In the genomic region with DNA sequence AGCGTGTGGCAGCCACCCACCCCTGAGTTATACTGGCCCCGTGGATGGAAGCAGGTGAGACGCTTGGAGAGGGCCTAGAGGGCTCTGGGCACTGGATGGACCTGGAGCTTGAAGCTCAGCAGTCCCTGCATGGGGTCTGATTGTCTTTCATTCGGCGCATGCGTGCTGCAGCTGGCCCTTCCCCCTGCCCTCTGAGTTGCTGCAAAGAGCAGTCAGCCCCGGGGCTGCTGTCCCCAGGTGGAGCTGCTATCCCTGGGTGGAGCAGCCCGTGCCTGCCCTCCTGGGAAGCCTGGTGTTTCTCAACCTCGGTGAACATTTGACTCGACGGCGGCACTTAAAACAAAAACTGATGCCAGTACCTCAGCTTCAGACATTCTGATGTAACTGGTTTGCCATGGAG, we compare ENCODE assay signal across 1 cellular context.
TF ChIP-seq lines count a peak whose summit lies in the region.

No MANE protein-coding gene starts in this region.

TF ChIP-seq in SK-N-SH, 30 proteins besides CTCF, POLR2A, EP300 and RAD21 (continued from another document):
- TF ChIP-seq, protein P1, sequence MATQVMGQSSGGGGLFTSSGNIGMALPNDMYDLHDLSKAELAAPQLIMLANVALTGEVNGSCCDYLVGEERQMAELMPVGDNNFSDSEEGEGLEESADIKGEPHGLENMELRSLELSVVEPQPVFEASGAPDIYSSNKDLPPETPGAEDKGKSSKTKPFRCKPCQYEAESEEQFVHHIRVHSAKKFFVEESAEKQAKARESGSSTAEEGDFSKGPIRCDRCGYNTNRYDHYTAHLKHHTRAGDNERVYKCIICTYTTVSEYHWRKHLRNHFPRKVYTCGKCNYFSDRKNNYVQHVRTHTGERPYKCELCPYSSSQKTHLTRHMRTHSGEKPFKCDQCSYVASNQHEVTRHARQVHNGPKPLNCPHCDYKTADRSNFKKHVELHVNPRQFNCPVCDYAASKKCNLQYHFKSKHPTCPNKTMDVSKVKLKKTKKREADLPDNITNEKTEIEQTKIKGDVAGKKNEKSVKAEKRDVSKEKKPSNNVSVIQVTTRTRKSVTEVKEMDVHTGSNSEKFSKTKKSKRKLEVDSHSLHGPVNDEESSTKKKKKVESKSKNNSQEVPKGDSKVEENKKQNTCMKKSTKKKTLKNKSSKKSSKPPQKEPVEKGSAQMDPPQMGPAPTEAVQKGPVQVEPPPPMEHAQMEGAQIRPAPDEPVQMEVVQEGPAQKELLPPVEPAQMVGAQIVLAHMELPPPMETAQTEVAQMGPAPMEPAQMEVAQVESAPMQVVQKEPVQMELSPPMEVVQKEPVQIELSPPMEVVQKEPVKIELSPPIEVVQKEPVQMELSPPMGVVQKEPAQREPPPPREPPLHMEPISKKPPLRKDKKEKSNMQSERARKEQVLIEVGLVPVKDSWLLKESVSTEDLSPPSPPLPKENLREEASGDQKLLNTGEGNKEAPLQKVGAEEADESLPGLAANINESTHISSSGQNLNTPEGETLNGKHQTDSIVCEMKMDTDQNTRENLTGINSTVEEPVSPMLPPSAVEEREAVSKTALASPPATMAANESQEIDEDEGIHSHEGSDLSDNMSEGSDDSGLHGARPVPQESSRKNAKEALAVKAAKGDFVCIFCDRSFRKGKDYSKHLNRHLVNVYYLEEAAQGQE (IDR thresholded peaks at IDR 0.05; ENCODE audit: low read depth, low read length) = no peak
- TF ChIP-seq, protein P2, sequence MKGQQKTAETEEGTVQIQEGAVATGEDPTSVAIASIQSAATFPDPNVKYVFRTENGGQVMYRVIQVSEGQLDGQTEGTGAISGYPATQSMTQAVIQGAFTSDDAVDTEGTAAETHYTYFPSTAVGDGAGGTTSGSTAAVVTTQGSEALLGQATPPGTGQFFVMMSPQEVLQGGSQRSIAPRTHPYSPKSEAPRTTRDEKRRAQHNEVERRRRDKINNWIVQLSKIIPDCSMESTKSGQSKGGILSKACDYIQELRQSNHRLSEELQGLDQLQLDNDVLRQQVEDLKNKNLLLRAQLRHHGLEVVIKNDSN (IDR thresholded peaks at IDR 0.05; ENCODE audit: borderline replicate concordance, low read depth) = no peak
- TF ChIP-seq ELF1 (IDR thresholded peaks at IDR 0.05) (no peak), SMC3 (IDR thresholded peaks at IDR 0.05; ENCODE audit: low read depth, low read length) (no peak), MEF2A (IDR thresholded peaks at IDR 0.05; ENCODE audit: borderline replicate concordance, low read depth) (no peak), RXRA (IDR thresholded peaks at IDR 0.05; ENCODE audit: borderline replicate concordance, low read depth) (no peak), NFIC (IDR thresholded peaks at IDR 0.05; ENCODE audit: borderline replicate concordance) (no peak), NRF1 (IDR thresholded peaks at IDR 0.05; ENCODE audit: low read depth, low read length) (no peak), POLR2AphosphoS5 (IDR thresholded peaks at IDR 0.05; ENCODE audit: low read depth, low read length) (no peak), JUND (IDR thresholded peaks at IDR 0.05) (no peak), RCOR1 (IDR thresholded peaks at IDR 0.05; ENCODE audit: low read length) (no peak), GABPA (IDR thresholded peaks at IDR 0.05; ENCODE audit: low read depth) (no peak), TEAD4 (IDR thresholded peaks at IDR 0.05; ENCODE audit: borderline replicate concordance, insufficient read depth) (no peak), GATA2 (CRISPR knock-in tag; IDR thresholded peaks at IDR 0.05) (no peak), FOSL2 (IDR thresholded peaks at IDR 0.05; ENCODE audit: borderline replicate concordance, low read depth) (no peak)
- TF ChIP-seq, protein P3, sequence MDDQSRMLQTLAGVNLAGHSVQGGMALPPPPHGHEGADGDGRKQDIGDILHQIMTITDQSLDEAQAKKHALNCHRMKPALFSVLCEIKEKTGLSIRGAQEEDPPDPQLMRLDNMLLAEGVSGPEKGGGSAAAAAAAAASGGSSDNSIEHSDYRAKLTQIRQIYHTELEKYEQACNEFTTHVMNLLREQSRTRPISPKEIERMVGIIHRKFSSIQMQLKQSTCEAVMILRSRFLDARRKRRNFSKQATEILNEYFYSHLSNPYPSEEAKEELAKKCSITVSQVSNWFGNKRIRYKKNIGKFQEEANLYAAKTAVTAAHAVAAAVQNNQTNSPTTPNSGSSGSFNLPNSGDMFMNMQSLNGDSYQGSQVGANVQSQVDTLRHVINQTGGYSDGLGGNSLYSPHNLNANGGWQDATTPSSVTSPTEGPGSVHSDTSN (IDR thresholded peaks at IDR 0.05) = no peak
- TF ChIP-seq, protein P4, sequence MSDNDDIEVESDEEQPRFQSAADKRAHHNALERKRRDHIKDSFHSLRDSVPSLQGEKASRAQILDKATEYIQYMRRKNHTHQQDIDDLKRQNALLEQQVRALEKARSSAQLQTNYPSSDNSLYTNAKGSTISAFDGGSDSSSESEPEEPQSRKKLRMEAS (IDR thresholded peaks at IDR 0.05; ENCODE audit: low read depth) = no peak
